33 cellular contexts compared by ENCODE assay signal in genomic region chr1:91579658-91580228, GRCh38.
DNase-seq lines count a peak whose midpoint lies in the region; ATAC-seq, FAIRE-seq and TF ChIP-seq lines count a peak whose summit lies in the region.
"Had no signal": no experiment of that assay in that cellular context is flagged by ENCODE, and none has a peak within 500 bp of the region (broad histone marks: within the 10 kb centered on the region; RNA-seq: fewer than 3 reads in every experiment).

No MANE protein-coding gene starts in this region.

- ATAC-seq in pancreas (no peak), GM18498 (IDR thresholded peaks at IDR 0.05; ENCODE audit: unreplicated experiment) (no peak)
- ATAC-seq: activated CD4-positive, CD25-positive, alpha-beta regulatory T cell treated with anti-CD3 and anti-CD28 coated beads, Interleukin-2, amount 50 U/mL, for 24 hours; gastrocnemius medialis; left lobe of liver; Right ventricle myocardium inferior; SK-N-SH treated with all-trans-retinoic acid at 6 μM for 48 hours; stimulated activated effector memory CD8-positive, alpha-beta T cell treated with anti-CD3 and anti-CD28 coated beads, Interleukin-12 subunit alpha, Interleukin-12 subunit beta, amount 100 ng/mL, for 72 hours; T-helper 17 cell had no signal

- H3K4me1 ChIP-seq in left ventricle myocardium inferior (peaks cover 37% of the 10 kb centered on the region), right atrium auricular region (peaks cover 0 to 26% of the 10 kb centered on the region in 2 donors), pancreas (no peaks in the 10 kb centered on the region), SJCRH30 (peaks cover 9% of the 10 kb centered on the region)

- TF ChIP-seq CTCF in left ventricle myocardium inferior (IDR thresholded peaks at IDR 0.05; ENCODE audit: borderline replicate concordance) (no peak), right atrium auricular region (IDR thresholded peaks at IDR 0.05) (no peak), pancreas (IDR thresholded peaks at IDR 0.05) (no peak)

- H3K27me3 ChIP-seq in left ventricle myocardium inferior (ENCODE audit: low read depth) (no peaks in the 10 kb centered on the region), right atrium auricular region (no peaks in the 10 kb centered on the region), pancreas (no peaks in the 10 kb centered on the region), SJCRH30 (no peaks in the 10 kb centered on the region)
- H3K27me3 ChIP-seq: esophagus squamous epithelium, gastrocnemius medialis, neutrophil, upper lobe of left lung had no signal

- 84 to 86% methylated on average over 5 of the region's 5 CpGs for WGBS in pancreas, 2 donors

- H3K4me3 ChIP-seq in left ventricle myocardium inferior: no peak overlapping the region
- H3K4me3 ChIP-seq in right atrium auricular region: no peak overlapping the region
- H3K4me3 ChIP-seq in pancreas: no peak overlapping the region
- no peak overlapping the region for H3K4me3 ChIP-seq in SJCRH30
- H3K4me3 ChIP-seq: esophagus squamous epithelium, gastrocnemius medialis, PC-9, upper lobe of left lung had no signal

- intact Hi-C loops in left ventricle myocardium inferior (cut with micrococcal nuclease) (no loop called here), pancreas (cut with DNase I) (no loop called here)

- H3K36me3 ChIP-seq in left ventricle myocardium inferior (no peaks in the 10 kb centered on the region), right atrium auricular region (no peaks in the 10 kb centered on the region), pancreas (no peaks in the 10 kb centered on the region), SJCRH30 (no peaks in the 10 kb centered on the region)
- H3K36me3 ChIP-seq: esophagus squamous epithelium, gastrocnemius medialis, neutrophil, upper lobe of left lung had no signal

- H3K9me3 ChIP-seq in left ventricle myocardium inferior (replicated peaks) (no peaks in the 10 kb centered on the region), right atrium auricular region (no peaks in the 10 kb centered on the region), pancreas (no peaks in the 10 kb centered on the region), SJCRH30 (replicated peaks) (no peaks in the 10 kb centered on the region)
- H3K9me3 ChIP-seq: esophagus squamous epithelium, gastrocnemius medialis, neutrophil, upper lobe of left lung had no signal

- DNase-seq in left ventricle myocardium inferior (no peak), right atrium auricular region (ENCODE audit: low spot score) (no peak), immature natural killer cell (peak in 2 of 3 donors; percentile 21 to 28), pancreas (no peak), superior temporal gyrus (ENCODE audit: extremely low spot score) (no peak), SJCRH30 (no peak)
- DNase-seq in activated CD4-positive, alpha-beta T cell treated with anti-CD3 and anti-CD28 coated beads for 4 hours: no peak
- DNase-seq: 8988T; activated CD4-positive, alpha-beta memory T cell treated with anti-CD3 and anti-CD28 coated beads for 36 hours; activated CD8-positive, alpha-beta memory T cell treated with anti-CD3 and anti-CD28 coated beads, Interleukin-2, amount 50 U/mL, for 4 hours; activated naive CD4-positive, alpha-beta T cell treated with Interleukin-2 at 50 U/mL for 16 hours; Calu3; caudate nucleus; DMS79; esophagus squamous epithelium; gastrocnemius medialis; GDM1; HCEC 1CT; NCI-H1048; NCI-H524 treated with DMSO at 0.1 percent for 48 hours; PC-9; T-helper 17 cell; upper lobe of left lung had no signal

- peaks cover 0 to 1% (median 0%) of the 10 kb centered on the region in 3 donors for H3K27me3 Mint-ChIP-seq in immature natural killer cell (ENCODE audit: low read depth in 3 of 3)
- H3K27me3 Mint-ChIP-seq: activated CD4-positive, alpha-beta memory T cell treated with anti-CD3 and anti-CD28 coated beads for 36 hours; T-helper 17 cell had no signal

- H3K27ac ChIP-seq in left ventricle myocardium inferior (replicated peaks) (peak overlapping the region; percentile 48), right atrium auricular region (no peak overlapping the region), pancreas (no peak overlapping the region), SJCRH30 (no peak overlapping the region)
- H3K27ac ChIP-seq: gastrocnemius medialis, neutrophil, PC-9, upper lobe of left lung had no signal

- peaks cover 0 to 5% (median 0%) of the 10 kb centered on the region in 3 donors for H3K36me3 Mint-ChIP-seq in immature natural killer cell
- H3K36me3 Mint-ChIP-seq: activated CD4-positive, alpha-beta memory T cell treated with anti-CD3 and anti-CD28 coated beads for 36 hours; memory B cell; stimulated activated effector memory CD8-positive, alpha-beta T cell treated with anti-CD3 and anti-CD28 coated beads, Interleukin-12 subunit alpha, Interleukin-12 subunit beta, amount 100 ng/mL, for 72 hours had no signal

- peak overlapping the region; percentile 74 to 91 (median 82) for H3K27ac Mint-ChIP-seq in immature natural killer cell
- H3K27ac Mint-ChIP-seq: activated CD4-positive, alpha-beta memory T cell treated with anti-CD3 and anti-CD28 coated beads for 36 hours; dendritic cell treated with granulocyte-macrophage colony-stimulating factor and Interleukin-4, amounts not matched to agents 40 ng/mL and 50 ng/mL, for 4 days; memory B cell; stimulated activated effector memory CD8-positive, alpha-beta T cell treated with anti-CD3 and anti-CD28 coated beads, Interleukin-12 subunit alpha, Interleukin-12 subunit beta, amount 100 ng/mL, for 72 hours; T-helper 17 cell had no signal

- peaks cover 70 to 89% of the 10 kb centered on the region in 2 donors for H3K4me1 Mint-ChIP-seq in immature natural killer cell

- H3K4me3 Mint-ChIP-seq in immature natural killer cell: peak overlapping the region; percentile 41 to 79 (median 60)
- H3K4me3 Mint-ChIP-seq: activated CD4-positive, alpha-beta memory T cell treated with anti-CD3 and anti-CD28 coated beads for 36 hours; dendritic cell treated with granulocyte-macrophage colony-stimulating factor and Interleukin-4, amounts not matched to agents 40 ng/mL and 50 ng/mL, for 4 days; memory B cell; stimulated activated effector memory CD8-positive, alpha-beta T cell treated with anti-CD3 and anti-CD28 coated beads, Interleukin-12 subunit alpha, Interleukin-12 subunit beta, amount 100 ng/mL, for 72 hours; T-helper 17 cell had no signal

- peak; percentile 5 for FAIRE-seq in pancreas (lab: Jason Lieb, UNC)
- FAIRE-seq: TTC549 had no signal

- H3K9me3 Mint-ChIP-seq in immature natural killer cell: no peaks in the 10 kb centered on the region
- H3K9me3 Mint-ChIP-seq: activated CD4-positive, alpha-beta memory T cell treated with anti-CD3 and anti-CD28 coated beads for 36 hours; memory B cell; stimulated activated effector memory CD8-positive, alpha-beta T cell treated with anti-CD3 and anti-CD28 coated beads, Interleukin-12 subunit alpha, Interleukin-12 subunit beta, amount 100 ng/mL, for 72 hours had no signal

Comparison
In these comparisons a context has a peak if more than half of its experiments do, and no peak if none do; other contexts are left out.
1. DNase-seq: peak in immature natural killer cell (2 of 3); none in left ventricle myocardium inferior (single experiment), right atrium auricular region (single experiment), pancreas (0 of 6), superior temporal gyrus (single experiment), activated CD4-positive, alpha-beta T cell treated with anti-CD3 and anti-CD28 coated beads for 4 hours (0 of 2) and SJCRH30 (0 of 2).